ENCODE assay signal across 1 cellular context in the genomic region with DNA sequence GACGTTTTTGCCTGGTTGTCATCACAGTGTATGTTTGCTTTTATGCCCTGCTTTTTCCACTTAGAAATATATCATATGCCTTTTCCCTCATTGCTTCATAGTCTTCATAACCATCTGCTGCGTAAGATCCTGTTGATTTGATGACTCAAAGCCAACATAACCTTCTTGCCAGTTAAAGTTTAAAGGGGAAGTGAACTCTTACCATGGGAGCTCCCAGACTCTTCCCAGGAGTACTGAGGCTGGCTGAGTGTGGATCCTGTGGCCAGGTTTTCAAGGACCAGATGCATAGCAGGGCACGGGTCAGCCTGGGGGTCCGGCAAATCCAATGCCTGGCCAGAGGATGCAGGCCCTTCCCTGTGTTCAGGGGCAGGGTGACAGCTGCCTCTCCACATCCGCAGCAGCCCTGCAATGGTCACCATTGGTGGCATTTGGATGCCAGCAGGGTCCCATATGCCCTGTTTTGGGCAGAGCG.
A peak's percentile ranks its signal among the peaks of the same experiment; 100 is the strongest.
TF ChIP-seq lines count a peak whose summit lies in the region.

No MANE protein-coding gene starts in this region.

TF ChIP-seq in HepG2, 621 proteins besides CTCF, POLR2A, EP300 and RAD21 (continued from another document and continues in another):
- TF ChIP-seq LCORL (IDR thresholded peaks at IDR 0.05) (no peak), LCORL (CRISPR knock-in tag; IDR thresholded peaks at IDR 0.05) (peak; percentile 53; the same call in 1 of the 2 replicates), IKZF4 (CRISPR knock-in tag; IDR thresholded peaks at IDR 0.05; ENCODE audit: borderline replicate concordance, low read depth, not compliant biosample characterization) (no peak), HDAC1 (CRISPR knock-in tag; IDR thresholded peaks at IDR 0.05) (0 out of 2 replicates have a peak, but pooled peaks have one; percentile 34), ZBTB38 (CRISPR knock-in tag; IDR thresholded peaks at IDR 0.05) (no peak), XRCC5 (optimal IDR thresholded peaks at IDR 0.05; ENCODE audit: low read length) (peak; percentile 14), RARA (CRISPR knock-in tag; IDR thresholded peaks at IDR 0.05) (peak; percentile 96), NR2F1 (CRISPR knock-in tag; IDR thresholded peaks at IDR 0.05) (peak in 1 of 2 experiments; percentile 39; a peak in 1 of 4 replicates), TARDBP (CRISPR knock-in tag; IDR thresholded peaks at IDR 0.05) (peak; percentile 31; the same call in 1 of the 2 replicates), HHEX (CRISPR knock-in tag; IDR thresholded peaks at IDR 0.05) (no peak), SAP130 (CRISPR knock-in tag; IDR thresholded peaks at IDR 0.05; ENCODE audit: low read depth) (peak; percentile 76), POGZ (CRISPR knock-in tag; IDR thresholded peaks at IDR 0.05) (peak; percentile 53; the same call in 1 of the 2 replicates), JUND (CRISPR knock-in tag; IDR thresholded peaks at IDR 0.05) (peak; percentile 88), JUNB (CRISPR knock-in tag; IDR thresholded peaks at IDR 0.05; ENCODE audit: borderline replicate concordance) (peak; percentile 90)
- TF ChIP-seq, protein P1, sequence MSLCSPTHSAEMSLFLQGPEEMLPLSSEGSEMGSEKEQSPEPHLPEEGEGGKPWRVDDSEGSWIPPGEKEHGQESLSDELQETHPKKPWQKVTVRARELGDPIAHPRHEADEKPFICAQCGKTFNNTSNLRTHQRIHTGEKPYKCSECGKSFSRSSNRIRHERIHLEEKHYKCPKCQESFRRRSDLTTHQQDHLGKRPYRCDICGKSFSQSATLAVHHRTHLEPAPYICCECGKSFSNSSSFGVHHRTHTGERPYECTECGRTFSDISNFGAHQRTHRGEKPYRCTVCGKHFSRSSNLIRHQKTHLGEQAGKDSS (CRISPR knock-in tag; IDR thresholded peaks at IDR 0.05; ENCODE audit: borderline replicate concordance, low read depth) = no peak
- TF ChIP-seq, protein P2, sequence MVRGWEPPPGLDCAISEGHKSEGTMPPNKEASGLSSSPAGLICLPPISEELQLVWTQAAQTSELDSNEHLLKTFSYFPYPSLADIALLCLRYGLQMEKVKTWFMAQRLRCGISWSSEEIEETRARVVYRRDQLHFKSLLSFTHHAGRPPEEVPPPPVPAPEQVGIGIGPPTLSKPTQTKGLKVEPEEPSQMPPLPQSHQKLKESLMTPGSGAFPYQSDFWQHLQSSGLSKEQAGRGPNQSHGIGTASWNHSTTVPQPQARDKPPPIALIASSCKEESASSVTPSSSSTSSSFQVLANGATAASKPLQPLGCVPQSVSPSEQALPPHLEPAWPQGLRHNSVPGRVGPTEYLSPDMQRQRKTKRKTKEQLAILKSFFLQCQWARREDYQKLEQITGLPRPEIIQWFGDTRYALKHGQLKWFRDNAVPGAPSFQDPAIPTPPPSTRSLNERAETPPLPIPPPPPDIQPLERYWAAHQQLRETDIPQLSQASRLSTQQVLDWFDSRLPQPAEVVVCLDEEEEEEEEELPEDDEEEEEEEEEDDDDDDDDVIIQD (CRISPR knock-in tag; IDR thresholded peaks at IDR 0.05; ENCODE audit: low read depth) = peak; percentile 86
- TF ChIP-seq, protein P3, sequence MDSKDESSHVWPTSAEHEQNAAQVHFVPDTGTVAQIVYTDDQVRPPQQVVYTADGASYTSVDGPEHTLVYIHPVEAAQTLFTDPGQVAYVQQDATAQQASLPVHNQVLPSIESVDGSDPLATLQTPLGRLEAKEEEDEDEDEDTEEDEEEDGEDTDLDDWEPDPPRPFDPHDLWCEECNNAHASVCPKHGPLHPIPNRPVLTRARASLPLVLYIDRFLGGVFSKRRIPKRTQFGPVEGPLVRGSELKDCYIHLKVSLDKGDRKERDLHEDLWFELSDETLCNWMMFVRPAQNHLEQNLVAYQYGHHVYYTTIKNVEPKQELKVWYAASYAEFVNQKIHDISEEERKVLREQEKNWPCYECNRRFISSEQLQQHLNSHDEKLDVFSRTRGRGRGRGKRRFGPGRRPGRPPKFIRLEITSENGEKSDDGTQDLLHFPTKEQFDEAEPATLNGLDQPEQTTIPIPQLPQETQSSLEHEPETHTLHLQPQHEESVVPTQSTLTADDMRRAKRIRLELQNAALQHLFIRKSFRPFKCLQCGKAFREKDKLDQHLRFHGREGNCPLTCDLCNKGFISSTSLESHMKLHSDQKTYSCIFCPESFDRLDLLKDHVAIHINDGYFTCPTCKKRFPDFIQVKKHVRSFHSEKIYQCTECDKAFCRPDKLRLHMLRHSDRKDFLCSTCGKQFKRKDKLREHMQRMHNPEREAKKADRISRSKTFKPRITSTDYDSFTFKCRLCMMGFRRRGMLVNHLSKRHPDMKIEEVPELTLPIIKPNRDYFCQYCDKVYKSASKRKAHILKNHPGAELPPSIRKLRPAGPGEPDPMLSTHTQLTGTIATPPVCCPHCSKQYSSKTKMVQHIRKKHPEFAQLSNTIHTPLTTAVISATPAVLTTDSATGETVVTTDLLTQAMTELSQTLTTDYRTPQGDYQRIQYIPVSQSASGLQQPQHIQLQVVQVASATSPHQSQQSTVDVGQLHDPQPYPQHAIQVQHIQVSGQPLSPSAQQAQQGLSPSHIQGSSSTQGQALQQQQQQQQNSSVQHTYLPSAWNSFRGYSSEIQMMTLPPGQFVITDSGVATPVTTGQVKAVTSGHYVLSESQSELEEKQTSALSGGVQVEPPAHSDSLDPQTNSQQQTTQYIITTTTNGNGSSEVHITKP (CRISPR knock-in tag; IDR thresholded peaks at IDR 0.05; ENCODE audit: low read depth) = peak; percentile 30; the same call in 1 of the 2 replicates
- TF ChIP-seq, protein P4, sequence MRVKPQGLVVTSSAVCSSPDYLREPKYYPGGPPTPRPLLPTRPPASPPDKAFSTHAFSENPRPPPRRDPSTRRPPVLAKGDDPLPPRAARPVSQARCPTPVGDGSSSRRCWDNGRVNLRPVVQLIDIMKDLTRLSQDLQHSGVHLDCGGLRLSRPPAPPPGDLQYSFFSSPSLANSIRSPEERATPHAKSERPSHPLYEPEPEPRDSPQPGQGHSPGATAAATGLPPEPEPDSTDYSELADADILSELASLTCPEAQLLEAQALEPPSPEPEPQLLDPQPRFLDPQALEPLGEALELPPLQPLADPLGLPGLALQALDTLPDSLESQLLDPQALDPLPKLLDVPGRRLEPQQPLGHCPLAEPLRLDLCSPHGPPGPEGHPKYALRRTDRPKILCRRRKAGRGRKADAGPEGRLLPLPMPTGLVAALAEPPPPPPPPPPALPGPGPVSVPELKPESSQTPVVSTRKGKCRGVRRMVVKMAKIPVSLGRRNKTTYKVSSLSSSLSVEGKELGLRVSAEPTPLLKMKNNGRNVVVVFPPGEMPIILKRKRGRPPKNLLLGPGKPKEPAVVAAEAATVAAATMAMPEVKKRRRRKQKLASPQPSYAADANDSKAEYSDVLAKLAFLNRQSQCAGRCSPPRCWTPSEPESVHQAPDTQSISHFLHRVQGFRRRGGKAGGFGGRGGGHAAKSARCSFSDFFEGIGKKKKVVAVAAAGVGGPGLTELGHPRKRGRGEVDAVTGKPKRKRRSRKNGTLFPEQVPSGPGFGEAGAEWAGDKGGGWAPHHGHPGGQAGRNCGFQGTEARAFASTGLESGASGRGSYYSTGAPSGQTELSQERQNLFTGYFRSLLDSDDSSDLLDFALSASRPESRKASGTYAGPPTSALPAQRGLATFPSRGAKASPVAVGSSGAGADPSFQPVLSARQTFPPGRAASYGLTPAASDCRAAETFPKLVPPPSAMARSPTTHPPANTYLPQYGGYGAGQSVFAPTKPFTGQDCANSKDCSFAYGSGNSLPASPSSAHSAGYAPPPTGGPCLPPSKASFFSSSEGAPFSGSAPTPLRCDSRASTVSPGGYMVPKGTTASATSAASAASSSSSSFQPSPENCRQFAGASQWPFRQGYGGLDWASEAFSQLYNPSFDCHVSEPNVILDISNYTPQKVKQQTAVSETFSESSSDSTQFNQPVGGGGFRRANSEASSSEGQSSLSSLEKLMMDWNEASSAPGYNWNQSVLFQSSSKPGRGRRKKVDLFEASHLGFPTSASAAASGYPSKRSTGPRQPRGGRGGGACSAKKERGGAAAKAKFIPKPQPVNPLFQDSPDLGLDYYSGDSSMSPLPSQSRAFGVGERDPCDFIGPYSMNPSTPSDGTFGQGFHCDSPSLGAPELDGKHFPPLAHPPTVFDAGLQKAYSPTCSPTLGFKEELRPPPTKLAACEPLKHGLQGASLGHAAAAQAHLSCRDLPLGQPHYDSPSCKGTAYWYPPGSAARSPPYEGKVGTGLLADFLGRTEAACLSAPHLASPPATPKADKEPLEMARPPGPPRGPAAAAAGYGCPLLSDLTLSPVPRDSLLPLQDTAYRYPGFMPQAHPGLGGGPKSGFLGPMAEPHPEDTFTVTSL (CRISPR knock-in tag; IDR thresholded peaks at IDR 0.05; ENCODE audit: borderline replicate concordance) = peak; percentile 89; the same call in 1 of the 2 replicates
- TF ChIP-seq, protein P5, sequence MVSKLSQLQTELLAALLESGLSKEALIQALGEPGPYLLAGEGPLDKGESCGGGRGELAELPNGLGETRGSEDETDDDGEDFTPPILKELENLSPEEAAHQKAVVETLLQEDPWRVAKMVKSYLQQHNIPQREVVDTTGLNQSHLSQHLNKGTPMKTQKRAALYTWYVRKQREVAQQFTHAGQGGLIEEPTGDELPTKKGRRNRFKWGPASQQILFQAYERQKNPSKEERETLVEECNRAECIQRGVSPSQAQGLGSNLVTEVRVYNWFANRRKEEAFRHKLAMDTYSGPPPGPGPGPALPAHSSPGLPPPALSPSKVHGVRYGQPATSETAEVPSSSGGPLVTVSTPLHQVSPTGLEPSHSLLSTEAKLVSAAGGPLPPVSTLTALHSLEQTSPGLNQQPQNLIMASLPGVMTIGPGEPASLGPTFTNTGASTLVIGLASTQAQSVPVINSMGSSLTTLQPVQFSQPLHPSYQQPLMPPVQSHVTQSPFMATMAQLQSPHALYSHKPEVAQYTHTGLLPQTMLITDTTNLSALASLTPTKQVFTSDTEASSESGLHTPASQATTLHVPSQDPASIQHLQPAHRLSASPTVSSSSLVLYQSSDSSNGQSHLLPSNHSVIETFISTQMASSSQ (IDR thresholded peaks at IDR 0.05; ENCODE audit: low read depth) = peak; percentile 50; the same call in 1 of the 2 replicates
- TF ChIP-seq, protein P5 (CRISPR knock-in tag; IDR thresholded peaks at IDR 0.05; ENCODE audit: borderline replicate concordance) = no peak; the same call in 1 of the 2 replicates
- TF ChIP-seq, protein P6, sequence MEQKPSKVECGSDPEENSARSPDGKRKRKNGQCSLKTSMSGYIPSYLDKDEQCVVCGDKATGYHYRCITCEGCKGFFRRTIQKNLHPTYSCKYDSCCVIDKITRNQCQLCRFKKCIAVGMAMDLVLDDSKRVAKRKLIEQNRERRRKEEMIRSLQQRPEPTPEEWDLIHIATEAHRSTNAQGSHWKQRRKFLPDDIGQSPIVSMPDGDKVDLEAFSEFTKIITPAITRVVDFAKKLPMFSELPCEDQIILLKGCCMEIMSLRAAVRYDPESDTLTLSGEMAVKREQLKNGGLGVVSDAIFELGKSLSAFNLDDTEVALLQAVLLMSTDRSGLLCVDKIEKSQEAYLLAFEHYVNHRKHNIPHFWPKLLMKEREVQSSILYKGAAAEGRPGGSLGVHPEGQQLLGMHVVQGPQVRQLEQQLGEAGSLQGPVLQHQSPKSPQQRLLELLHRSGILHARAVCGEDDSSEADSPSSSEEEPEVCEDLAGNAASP (CRISPR knock-in tag; IDR thresholded peaks at IDR 0.05; ENCODE audit: borderline replicate concordance) = peak; percentile 44; the same call in 1 of the 2 replicates
- TF ChIP-seq, protein P7, sequence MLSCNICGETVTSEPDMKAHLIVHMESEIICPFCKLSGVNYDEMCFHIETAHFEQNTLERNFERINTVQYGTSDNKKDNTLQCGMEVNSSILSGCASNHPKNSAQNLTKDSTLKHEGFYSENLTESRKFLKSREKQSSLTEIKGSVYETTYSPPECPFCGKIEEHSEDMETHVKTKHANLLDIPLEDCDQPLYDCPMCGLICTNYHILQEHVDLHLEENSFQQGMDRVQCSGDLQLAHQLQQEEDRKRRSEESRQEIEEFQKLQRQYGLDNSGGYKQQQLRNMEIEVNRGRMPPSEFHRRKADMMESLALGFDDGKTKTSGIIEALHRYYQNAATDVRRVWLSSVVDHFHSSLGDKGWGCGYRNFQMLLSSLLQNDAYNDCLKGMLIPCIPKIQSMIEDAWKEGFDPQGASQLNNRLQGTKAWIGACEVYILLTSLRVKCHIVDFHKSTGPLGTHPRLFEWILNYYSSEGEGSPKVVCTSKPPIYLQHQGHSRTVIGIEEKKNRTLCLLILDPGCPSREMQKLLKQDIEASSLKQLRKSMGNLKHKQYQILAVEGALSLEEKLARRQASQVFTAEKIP (CRISPR knock-in tag; IDR thresholded peaks at IDR 0.05; ENCODE audit: borderline replicate concordance) = no peak
